In the genomic region with DNA sequence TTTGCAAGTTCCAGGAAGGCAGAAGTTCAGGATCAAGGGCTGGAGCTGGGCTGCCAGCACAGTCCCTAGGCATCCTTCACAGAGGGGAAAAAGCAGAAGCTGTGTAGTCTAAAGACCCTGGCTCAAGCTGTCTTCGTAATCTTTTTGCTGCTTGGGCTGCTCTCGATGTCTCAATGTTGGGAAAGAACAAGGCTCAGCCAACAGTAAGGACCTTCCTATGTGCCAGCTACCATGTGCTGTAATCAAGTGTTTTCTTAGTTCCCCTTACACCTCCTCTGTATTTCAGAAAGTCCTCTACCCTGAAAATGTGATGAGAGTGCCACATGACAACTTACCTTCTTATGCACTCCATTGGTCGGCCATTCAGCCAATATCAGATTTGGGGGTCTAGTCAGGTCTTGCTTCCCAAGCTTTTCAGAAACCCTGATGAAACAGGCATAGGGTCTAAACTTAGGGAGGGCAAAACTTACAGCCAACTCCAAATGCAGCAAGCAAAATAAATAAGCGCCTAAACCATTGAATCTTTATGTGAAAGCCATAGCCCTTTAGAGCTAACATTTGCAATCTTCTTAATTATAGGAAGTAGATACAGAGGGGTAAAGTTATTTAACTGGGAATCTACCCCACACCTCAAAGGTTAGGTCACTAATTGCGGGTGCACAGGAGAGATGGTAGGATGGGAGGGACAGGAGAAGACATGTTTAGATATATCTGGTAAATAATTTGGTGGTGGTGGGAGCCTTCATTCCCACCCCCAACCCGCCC, we compare ENCODE assay signal across 1 cellular context.
TF ChIP-seq lines count a peak whose summit lies in the region.

No MANE protein-coding gene starts in this region.

TF ChIP-seq in GM23338, 12 proteins besides CTCF, POLR2A, EP300 and RAD21:
- TF ChIP-seq, protein P1, sequence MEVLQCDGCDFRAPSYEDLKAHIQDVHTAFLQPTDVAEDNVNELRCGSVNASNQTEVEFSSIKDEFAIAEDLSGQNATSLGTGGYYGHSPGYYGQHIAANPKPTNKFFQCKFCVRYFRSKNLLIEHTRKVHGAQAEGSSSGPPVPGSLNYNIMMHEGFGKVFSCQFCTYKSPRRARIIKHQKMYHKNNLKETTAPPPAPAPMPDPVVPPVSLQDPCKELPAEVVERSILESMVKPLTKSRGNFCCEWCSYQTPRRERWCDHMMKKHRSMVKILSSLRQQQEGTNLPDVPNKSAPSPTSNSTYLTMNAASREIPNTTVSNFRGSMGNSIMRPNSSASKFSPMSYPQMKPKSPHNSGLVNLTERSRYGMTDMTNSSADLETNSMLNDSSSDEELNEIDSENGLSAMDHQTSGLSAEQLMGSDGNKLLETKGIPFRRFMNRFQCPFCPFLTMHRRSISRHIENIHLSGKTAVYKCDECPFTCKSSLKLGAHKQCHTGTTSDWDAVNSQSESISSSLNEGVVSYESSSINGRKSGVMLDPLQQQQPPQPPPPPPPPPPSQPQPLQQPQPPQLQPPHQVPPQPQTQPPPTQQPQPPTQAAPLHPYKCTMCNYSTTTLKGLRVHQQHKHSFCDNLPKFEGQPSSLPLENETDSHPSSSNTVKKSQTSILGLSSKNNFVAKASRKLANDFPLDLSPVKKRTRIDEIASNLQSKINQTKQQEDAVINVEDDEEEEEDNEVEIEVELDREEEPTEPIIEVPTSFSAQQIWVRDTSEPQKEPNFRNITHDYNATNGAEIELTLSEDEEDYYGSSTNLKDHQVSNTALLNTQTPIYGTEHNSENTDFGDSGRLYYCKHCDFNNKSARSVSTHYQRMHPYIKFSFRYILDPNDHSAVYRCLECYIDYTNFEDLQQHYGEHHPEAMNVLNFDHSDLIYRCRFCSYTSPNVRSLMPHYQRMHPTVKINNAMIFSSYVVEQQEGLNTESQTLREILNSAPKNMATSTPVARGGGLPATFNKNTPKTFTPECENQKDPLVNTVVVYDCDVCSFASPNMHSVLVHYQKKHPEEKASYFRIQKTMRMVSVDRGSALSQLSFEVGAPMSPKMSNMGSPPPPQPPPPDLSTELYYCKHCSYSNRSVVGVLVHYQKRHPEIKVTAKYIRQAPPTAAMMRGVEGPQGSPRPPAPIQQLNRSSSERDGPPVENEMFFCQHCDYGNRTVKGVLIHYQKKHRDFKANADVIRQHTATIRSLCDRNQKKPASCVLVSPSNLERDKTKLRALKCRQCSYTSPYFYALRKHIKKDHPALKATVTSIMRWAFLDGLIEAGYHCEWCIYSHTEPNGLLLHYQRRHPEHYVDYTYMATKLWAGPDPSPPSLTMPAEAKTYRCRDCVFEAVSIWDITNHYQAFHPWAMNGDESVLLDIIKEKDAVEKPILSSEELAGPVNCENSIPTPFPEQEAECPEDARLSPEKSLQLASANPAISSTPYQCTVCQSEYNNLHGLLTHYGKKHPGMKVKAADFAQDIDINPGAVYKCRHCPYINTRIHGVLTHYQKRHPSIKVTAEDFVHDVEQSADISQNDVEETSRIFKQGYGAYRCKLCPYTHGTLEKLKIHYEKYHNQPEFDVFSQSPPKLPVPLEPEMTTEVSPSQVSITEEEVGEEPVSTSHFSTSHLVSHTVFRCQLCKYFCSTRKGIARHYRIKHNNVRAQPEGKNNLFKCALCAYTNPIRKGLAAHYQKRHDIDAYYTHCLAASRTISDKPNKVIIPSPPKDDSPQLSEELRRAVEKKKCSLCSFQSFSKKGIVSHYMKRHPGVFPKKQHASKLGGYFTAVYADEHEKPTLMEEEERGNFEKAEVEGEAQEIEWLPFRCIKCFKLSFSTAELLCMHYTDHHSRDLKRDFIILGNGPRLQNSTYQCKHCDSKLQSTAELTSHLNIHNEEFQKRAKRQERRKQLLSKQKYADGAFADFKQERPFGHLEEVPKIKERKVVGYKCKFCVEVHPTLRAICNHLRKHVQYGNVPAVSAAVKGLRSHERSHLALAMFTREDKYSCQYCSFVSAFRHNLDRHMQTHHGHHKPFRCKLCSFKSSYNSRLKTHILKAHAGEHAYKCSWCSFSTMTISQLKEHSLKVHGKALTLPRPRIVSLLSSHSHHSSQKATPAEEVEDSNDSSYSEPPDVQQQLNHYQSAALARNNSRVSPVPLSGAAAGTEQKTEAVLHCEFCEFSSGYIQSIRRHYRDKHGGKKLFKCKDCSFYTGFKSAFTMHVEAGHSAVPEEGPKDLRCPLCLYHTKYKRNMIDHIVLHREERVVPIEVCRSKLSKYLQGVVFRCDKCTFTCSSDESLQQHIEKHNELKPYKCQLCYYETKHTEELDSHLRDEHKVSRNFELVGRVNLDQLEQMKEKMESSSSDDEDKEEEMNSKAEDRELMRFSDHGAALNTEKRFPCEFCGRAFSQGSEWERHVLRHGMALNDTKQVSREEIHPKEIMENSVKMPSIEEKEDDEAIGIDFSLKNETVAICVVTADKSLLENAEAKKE (CRISPR knock-in tag; IDR thresholded peaks at IDR 0.05) = no peak
- TF ChIP-seq EZH2phosphoT487 (IDR thresholded peaks at IDR 0.05; ENCODE audit: unreplicated experiment) (no peak), POLR2AphosphoS5 (IDR thresholded peaks at IDR 0.05; ENCODE audit: low read depth) (no peak), ZNF331 (CRISPR knock-in tag; IDR thresholded peaks at IDR 0.05; ENCODE audit: low read depth) (no peak), EZH2 (IDR thresholded peaks at IDR 0.05; ENCODE audit: low read depth, unreplicated experiment) (no peak), STAT1 (IDR thresholded peaks at IDR 0.05; ENCODE audit: unreplicated experiment) (no peak), ZNF114 (CRISPR knock-in tag; IDR thresholded peaks at IDR 0.05) (no peak), NANOG (IDR thresholded peaks at IDR 0.05; ENCODE audit: borderline replicate concordance) (no peak), JUNB (IDR thresholded peaks at IDR 0.05; ENCODE audit: unreplicated experiment) (no peak), CREB1 (CRISPR knock-in tag; IDR thresholded peaks at IDR 0.05; ENCODE audit: low read depth) (no peak)
- TF ChIP-seq, protein P2, sequence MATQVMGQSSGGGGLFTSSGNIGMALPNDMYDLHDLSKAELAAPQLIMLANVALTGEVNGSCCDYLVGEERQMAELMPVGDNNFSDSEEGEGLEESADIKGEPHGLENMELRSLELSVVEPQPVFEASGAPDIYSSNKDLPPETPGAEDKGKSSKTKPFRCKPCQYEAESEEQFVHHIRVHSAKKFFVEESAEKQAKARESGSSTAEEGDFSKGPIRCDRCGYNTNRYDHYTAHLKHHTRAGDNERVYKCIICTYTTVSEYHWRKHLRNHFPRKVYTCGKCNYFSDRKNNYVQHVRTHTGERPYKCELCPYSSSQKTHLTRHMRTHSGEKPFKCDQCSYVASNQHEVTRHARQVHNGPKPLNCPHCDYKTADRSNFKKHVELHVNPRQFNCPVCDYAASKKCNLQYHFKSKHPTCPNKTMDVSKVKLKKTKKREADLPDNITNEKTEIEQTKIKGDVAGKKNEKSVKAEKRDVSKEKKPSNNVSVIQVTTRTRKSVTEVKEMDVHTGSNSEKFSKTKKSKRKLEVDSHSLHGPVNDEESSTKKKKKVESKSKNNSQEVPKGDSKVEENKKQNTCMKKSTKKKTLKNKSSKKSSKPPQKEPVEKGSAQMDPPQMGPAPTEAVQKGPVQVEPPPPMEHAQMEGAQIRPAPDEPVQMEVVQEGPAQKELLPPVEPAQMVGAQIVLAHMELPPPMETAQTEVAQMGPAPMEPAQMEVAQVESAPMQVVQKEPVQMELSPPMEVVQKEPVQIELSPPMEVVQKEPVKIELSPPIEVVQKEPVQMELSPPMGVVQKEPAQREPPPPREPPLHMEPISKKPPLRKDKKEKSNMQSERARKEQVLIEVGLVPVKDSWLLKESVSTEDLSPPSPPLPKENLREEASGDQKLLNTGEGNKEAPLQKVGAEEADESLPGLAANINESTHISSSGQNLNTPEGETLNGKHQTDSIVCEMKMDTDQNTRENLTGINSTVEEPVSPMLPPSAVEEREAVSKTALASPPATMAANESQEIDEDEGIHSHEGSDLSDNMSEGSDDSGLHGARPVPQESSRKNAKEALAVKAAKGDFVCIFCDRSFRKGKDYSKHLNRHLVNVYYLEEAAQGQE (IDR thresholded peaks at IDR 0.05; ENCODE audit: unreplicated experiment) = no peak
TF ChIP-seq in GM23338: peak in this region for 0.
